Comparison of ENCODE assay signal across 8 cellular contexts in the genomic region with DNA sequence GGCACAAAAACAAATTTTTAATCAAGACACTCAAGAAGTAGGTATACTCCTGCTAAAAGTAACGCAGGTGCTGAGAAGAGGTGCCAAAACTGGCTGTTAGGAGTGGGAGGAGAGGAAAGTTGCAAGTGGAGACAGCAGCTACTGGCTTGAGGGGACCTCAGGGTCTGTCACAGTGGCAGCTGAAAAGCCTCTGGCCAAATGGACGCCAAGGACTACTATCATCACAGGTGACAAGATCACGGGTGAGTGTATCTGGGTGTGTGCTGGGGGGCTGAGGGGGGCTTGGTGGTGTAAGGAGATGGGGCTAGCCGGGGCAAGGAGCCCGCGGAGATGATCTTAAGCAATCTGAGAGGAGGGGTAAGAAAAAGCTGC. TPM values are rescaled to one million over a fixed set of nuclear protein-coding genes. Genes with fewer than 3 reads are reported as not detected.
DNase-seq lines count a peak whose midpoint lies in the region; ATAC-seq, FAIRE-seq and TF ChIP-seq lines count a peak whose summit lies in the region.

No MANE protein-coding gene starts in this region.

- H3K9ac ChIP-seq in IMR-90 (ENCODE audit: low read depth, low read length) (peak overlapping the region; percentile 78), mammary epithelial cell (ENCODE audit: insufficient read depth, low read length) (peak overlapping the region; percentile 82)

- H3K9me3 Mint-ChIP-seq in activated CD4-positive, alpha-beta T cell treated with anti-CD3 and anti-CD28 coated beads, Interleukin-2, amount 10 ng/mL, durations not matched to agents 24 days and 14 days: no peaks in the 10 kb centered on the region

- peak overlapping the region; percentile 69 for H3K4ac ChIP-seq in IMR-90 (ENCODE audit: low read depth, low read length)

- BruUV-seq in IMR-90 (replicated peaks; lab: Mats Ljungman, UMichigan) (no TSS peak), mammary epithelial cell (replicated peaks; lab: Mats Ljungman, UMichigan) (no TSS peak)

- no peak overlapping the region for H2BK15ac ChIP-seq in IMR-90 (ENCODE audit: low read depth, low read length)

- TF ChIP-seq POLR2A in IMR-90 (IDR thresholded peaks at IDR 0.05; ENCODE audit: low read depth, low read length) (no peak), GM12891 (IDR thresholded peaks at IDR 0.05; ENCODE audit: low read depth, low read length) (no peak)

- H3K4me1 ChIP-seq in IMR-90 (ENCODE audit: control insufficient read depth, insufficient read depth, low read length) (peaks cover 4% of the 10 kb centered on the region; the same call in 1 of the 2 replicates), mammary epithelial cell (ENCODE audit: insufficient read depth, low read length) (peaks cover 15% of the 10 kb centered on the region), mesodermal cell (ENCODE audit: control insufficient read depth, insufficient read depth, low read length, poor library complexity, severe bottlenecking) (peaks cover 17% of the 10 kb centered on the region)

- H4K5ac ChIP-seq in IMR-90 (ENCODE audit: low read depth, low read length): 0 out of 2 replicates have a peak overlapping the region, but pooled peaks have one; percentile 19

- peak overlapping the region; percentile 1; the same call in 1 of the 2 replicates for H2AK5ac ChIP-seq in IMR-90 (ENCODE audit: low read depth, low read length)

- peak overlapping the region; percentile 84 for H3K4me3 ChIP-seq in IMR-90 (ENCODE audit: insufficient read depth, low read depth, low read length)
- peak overlapping the region; percentile 84 to 98 (median 91) for H3K4me3 ChIP-seq in mammary epithelial cell (replicated peaks in 1 of 3; ENCODE audit: insufficient read depth in 1 of 3, low read depth in 2 of 3, low read length in 3 of 3)
- H3K4me3 ChIP-seq in mesodermal cell (ENCODE audit: extremely low read depth, insufficient read depth, low read length, poor library complexity, severe bottlenecking): peak overlapping the region; percentile 89

- H4K8ac ChIP-seq in IMR-90 (ENCODE audit: low read depth in 2 of 2, low read length in 2 of 2): peak overlapping the region; percentile 31 to 81

- H3K27ac Mint-ChIP-seq in activated CD4-positive, alpha-beta T cell treated with anti-CD3 and anti-CD28 coated beads, Interleukin-2, amount 10 ng/mL, durations not matched to agents 24 days and 14 days: peak overlapping the region; percentile 92

- peak; percentile 1; the same call in 1 of the 2 replicates for ATAC-seq in IMR-90 (ENCODE audit: low read depth)

- peak; percentile 65 for DNase-seq in activated CD4-positive, alpha-beta T cell treated with anti-CD3 and anti-CD28 coated beads, Interleukin-2, amount 10 ng/mL, durations not matched to agents 24 days and 14 days
- DNase-seq in activated CD4-positive, alpha-beta T cell treated with anti-CD3 and anti-CD28 coated beads, Interleukin-2, amount 50 U/mL, for 1 hour: no peak
- DNase-seq in IMR-90 (no peak), mammary epithelial cell (peak; percentile 8), SKM-1 (lab: John Stamatoyannopoulos, UW; ENCODE audit: unreplicated experiment) (no peak), GM12891 (ENCODE audit: insufficient read length, low spot score) (no peak), globus pallidus (ENCODE audit: low spot score) (no peak)

- no peak overlapping the region for H3K18ac ChIP-seq in IMR-90 (ENCODE audit: low read depth, low read length)

- no peak overlapping the region for H2BK5ac ChIP-seq in IMR-90 (ENCODE audit: low read depth, low read length, poor library complexity, severe bottlenecking)

- H2BK120ac ChIP-seq in IMR-90 (ENCODE audit: low read depth, low read length): no peak overlapping the region

- H4K20me1 ChIP-seq in IMR-90 (ENCODE audit: insufficient read depth, low read length): no peaks in the 10 kb centered on the region
- H4K20me1 ChIP-seq in mammary epithelial cell (ENCODE audit: insufficient read depth, low read length): no peaks in the 10 kb centered on the region

- POLR2A ChIA-PET in IMR-90 (lab: Charles Lee; ENCODE audit: unreplicated experiment): no interaction called here

- H3K14ac ChIP-seq in IMR-90 (replicated peaks; ENCODE audit: low read depth, low read length): peak overlapping the region; percentile 37; the same call in 1 of the 2 replicates

- H3K27me3 ChIP-seq in IMR-90 (ENCODE audit: control insufficient read depth, insufficient read depth, low read length) (no peaks in the 10 kb centered on the region), mammary epithelial cell (ENCODE audit: insufficient read depth, low read length) (no peaks in the 10 kb centered on the region)

- H3K4me2 ChIP-seq in IMR-90 (ENCODE audit: low read depth, low read length): peak overlapping the region; percentile 68
- peak overlapping the region; percentile 84 for H3K4me2 ChIP-seq in mammary epithelial cell (ENCODE audit: insufficient read depth, low read depth, low read length)

- H2AFZ ChIP-seq in IMR-90 (replicated peaks; ENCODE audit: low read length, poor library complexity) (peak overlapping the region; percentile 93), mammary epithelial cell (ENCODE audit: low read depth, low read length) (peak overlapping the region; percentile 94)

- H3K27me3 Mint-ChIP-seq in activated CD4-positive, alpha-beta T cell treated with anti-CD3 and anti-CD28 coated beads, Interleukin-2, amount 10 ng/mL, durations not matched to agents 24 days and 14 days: peaks cover 15% of the 10 kb centered on the region

- H3K56ac ChIP-seq in IMR-90 (ENCODE audit: extremely low read depth, insufficient read depth, low read length): peak overlapping the region; percentile 55

- peaks cover 22% of the 10 kb centered on the region for H3K36me3 Mint-ChIP-seq in activated CD4-positive, alpha-beta T cell treated with anti-CD3 and anti-CD28 coated beads, Interleukin-2, amount 10 ng/mL, durations not matched to agents 24 days and 14 days (ENCODE audit: low read depth)

- TF ChIP-seq RAD21 in IMR-90 (IDR thresholded peaks at IDR 0.05; ENCODE audit: low read length): no peak

- intact Hi-C loops in activated CD4-positive, alpha-beta T cell treated with anti-CD3 and anti-CD28 coated beads, Interleukin-2, amount 10 ng/mL, durations not matched to agents 24 days and 14 days (cut with micrococcal nuclease): loop anchor here (1.0 to 5.0 kb wide), 3 partner anchors 14 to 882 kb away; a partner anchor contains a TSS
- intact Hi-C loops in IMR-90 (cut with micrococcal nuclease) (no loop called here), mammary epithelial cell (cut with micrococcal nuclease) (loop anchor here (2.0 to 10.0 kb wide), 2 partner anchors 232 to 454 kb away; no protein-coding TSS in a partner anchor)

- no peak for TF ChIP-seq CTCF in IMR-90 (conservative IDR thresholded peaks at IDR 0.05; ENCODE audit: low read depth, low read length)
- no peak for TF ChIP-seq CTCF in mammary epithelial cell (conservative IDR thresholded peaks at IDR 0.05 in 1 of 2, IDR thresholded peaks at IDR 0.05 in 1 of 2; ENCODE audit: extremely low read depth in 1 of 2, insufficient read depth in 1 of 2, low read depth in 1 of 2, low read length in 2 of 2)

- CTCF ChIA-PET in IMR-90 (lab: Yijun Ruan, JAX) (no interaction called here), mammary epithelial cell (lab: Charles Lee; ENCODE audit: low non-redundant PET) (no interaction called here)

- H3K79me2 ChIP-seq in mammary epithelial cell (ENCODE audit: insufficient read depth, low read length): peaks cover 57% of the 10 kb centered on the region

- no CpG with 5 or more reads among the region's 6 CpGs for WGBS in IMR-90 (ENCODE audit: extremely low coverage in 2 of 2, insufficient read length in 1 of 2), 2 experiments
- 0% methylated on average over 4 of the region's 6 CpGs for WGBS in mammary epithelial cell (ENCODE audit: low coverage, missing lambda C conversion rate)
- WGBS in mesodermal cell (ENCODE audit: insufficient coverage in 2 of 2), 2 experiments: 0 to 3% methylated on average over 5 of the region's 6 CpGs

- no peak overlapping the region for H4K91ac ChIP-seq in IMR-90 (ENCODE audit: insufficient read depth, low read depth, low read length)

- in situ Hi-C loops in IMR-90 (cut with MboI; ENCODE audit: low sequenced_read_pairs): no loop called here
- in situ Hi-C loops in mammary epithelial cell (cut with MboI; ENCODE audit: low sequenced_read_pairs in 2 of 2): loop anchor here in 1 of 2 donors (25.0 kb wide), 1 partner anchor 322 kb away; no protein-coding TSS in a partner anchor

- H3K4me1 Mint-ChIP-seq in activated CD4-positive, alpha-beta T cell treated with anti-CD3 and anti-CD28 coated beads, Interleukin-2, amount 10 ng/mL, durations not matched to agents 24 days and 14 days: peaks cover 27% of the 10 kb centered on the region

- no peaks in the 10 kb centered on the region for H3K9me1 ChIP-seq in IMR-90 (ENCODE audit: insufficient read depth, low read length)

- H3K9me3 ChIP-seq in IMR-90 (ENCODE audit: control insufficient read depth, insufficient read depth, low read length) (no peaks in the 10 kb centered on the region), mammary epithelial cell (replicated peaks; ENCODE audit: insufficient read depth, low read length) (no peaks in the 10 kb centered on the region), mesodermal cell (ENCODE audit: control insufficient read depth, low read length) (peaks cover 20% of the 10 kb centered on the region)

- FAIRE-seq in GM12891 (lab: Jason Lieb, UNC): no peak

- H2BK20ac ChIP-seq in IMR-90 (ENCODE audit: low read depth, low read length): no peak overlapping the region

- peaks cover 24 to 37% of the 10 kb centered on the region in 2 experiments for H3K79me1 ChIP-seq in IMR-90 (ENCODE audit: low read depth in 1 of 2, low read length in 2 of 2)

- peaks cover 4% of the 10 kb centered on the region for H3K36me3 ChIP-seq in IMR-90 (ENCODE audit: control insufficient read depth, insufficient read depth, low read length)
- peaks cover 12% of the 10 kb centered on the region for H3K36me3 ChIP-seq in mammary epithelial cell (ENCODE audit: insufficient read depth, low read length)
- H3K36me3 ChIP-seq in mesodermal cell (ENCODE audit: control insufficient read depth, insufficient read depth, low read length): peaks cover 41% of the 10 kb centered on the region

- no peak overlapping the region for H3K23ac ChIP-seq in IMR-90 (ENCODE audit: low read depth, low read length)

- peak overlapping the region; percentile 66 for H2AK9ac ChIP-seq in IMR-90 (replicated peaks; ENCODE audit: low read depth, low read length, poor library complexity)

- H3K27ac ChIP-seq in IMR-90 (ENCODE audit: insufficient read depth, low read length) (peak overlapping the region; percentile 59), mammary epithelial cell (ENCODE audit: insufficient read depth, low read depth, low read length) (peak overlapping the region; percentile 49), mesodermal cell (ENCODE audit: low read depth, low read length, severe bottlenecking) (peak overlapping the region; percentile 82)

- dilution Hi-C loops in IMR-90 (cut with HindIII; ENCODE audit: low sequenced_read_pairs, unreplicated experiment) (no loop called here), mammary epithelial cell (cut with HindIII; ENCODE audit: low sequenced_read_pairs) (no loop called here)

- H3K4me3 Mint-ChIP-seq in activated CD4-positive, alpha-beta T cell treated with anti-CD3 and anti-CD28 coated beads, Interleukin-2, amount 10 ng/mL, durations not matched to agents 24 days and 14 days: peak overlapping the region; percentile 90

RNA-seq across cellular contexts. Expression of a gene that starts 0.7 kb away (rescaled TPM):
- total RNA-seq in activated CD4-positive, alpha-beta T cell treated with anti-CD3 and anti-CD28 coated beads, Interleukin-2, amount 10 ng/mL, durations not matched to agents 24 days and 14 days: 22.6 and 22.9 TPM in 2 replicates
- total RNA-seq in IMR-90 (2012; rRNA removed): 8.2 and 9.2 TPM in 2 replicates
- polyA plus RNA-seq in IMR-90 (2012; rRNA removed): 6.3 and 7.7 TPM in 2 replicates
- 2.6 and 3.8 TPM in 2 replicates for polyA plus RNA-seq in IMR-90 (2012; cell fraction: cytosol; rRNA removed)
- 15.0 and 31.8 TPM in 2 replicates for polyA plus RNA-seq in IMR-90 (2012; cell fraction: nucleus; rRNA removed; ENCODE audit: low replicate concordance)
- total RNA-seq in mammary epithelial cell: 10 to 100 TPM in 1 of 2 donors, 1 to 10 TPM in 1; 6.7 to 19.3 TPM
- 9.3 TPM for polyA plus RNA-seq in mammary epithelial cell
- polyA minus RNA-seq in mammary epithelial cell: 8.6 TPM
- 9.7 TPM for polyA plus RNA-seq in mesodermal cell (2013, experiment 1 of 2)
- polyA plus RNA-seq in mesodermal cell (2013, experiment 2 of 2): 8.4 TPM
- 6.9 TPM for polyA plus RNA-seq in GM12891 (2012; ENCODE audit: low read depth, missing spikeins)

RNA-seq across cellular contexts. Expression of a gene that starts 13.5 kb away (rescaled TPM):
- total RNA-seq in activated CD4-positive, alpha-beta T cell treated with anti-CD3 and anti-CD28 coated beads, Interleukin-2, amount 10 ng/mL, durations not matched to agents 24 days and 14 days: not detected in 2 replicates
- total RNA-seq in IMR-90 (2012; rRNA removed): not detected in 2 replicates
- not detected in 2 replicates for polyA plus RNA-seq in IMR-90 (2012; rRNA removed)
- polyA plus RNA-seq in IMR-90 (2012; cell fraction: cytosol; rRNA removed): not detected in 2 replicates
- not detected in 2 replicates for polyA plus RNA-seq in IMR-90 (2012; cell fraction: nucleus; rRNA removed; ENCODE audit: low replicate concordance)
- not detected for total RNA-seq in mammary epithelial cell
- polyA plus RNA-seq in mammary epithelial cell: not detected
- not detected for polyA minus RNA-seq in mammary epithelial cell
- polyA plus RNA-seq in mesodermal cell (2013, experiment 1 of 2): not detected
- not detected for polyA plus RNA-seq in mesodermal cell (2013, experiment 2 of 2)
- polyA plus RNA-seq in GM12891 (2012; ENCODE audit: low read depth, missing spikeins): not detected

Comparison
In these comparisons a context has a peak if more than half of its experiments do, and no peak if none do; other contexts are left out.
1. DNase-seq: peak in activated CD4-positive, alpha-beta T cell treated with anti-CD3 and anti-CD28 coated beads, Interleukin-2, amount 10 ng/mL, durations not matched to agents 24 days and 14 days (single experiment) and mammary epithelial cell (single experiment); none in activated CD4-positive, alpha-beta T cell treated with anti-CD3 and anti-CD28 coated beads, Interleukin-2, amount 50 U/mL, for 1 hour (single experiment), IMR-90 (single experiment), SKM-1 (single experiment), GM12891 (single experiment) and globus pallidus (single experiment).
2. Peak in every context shown above with its lines, with median percentiles within 50 percentile points of each other: H3K27ac ChIP-seq and H3K4me3 ChIP-seq.